Comparison of ENCODE assay signal across 34 cellular contexts in the genomic region with DNA sequence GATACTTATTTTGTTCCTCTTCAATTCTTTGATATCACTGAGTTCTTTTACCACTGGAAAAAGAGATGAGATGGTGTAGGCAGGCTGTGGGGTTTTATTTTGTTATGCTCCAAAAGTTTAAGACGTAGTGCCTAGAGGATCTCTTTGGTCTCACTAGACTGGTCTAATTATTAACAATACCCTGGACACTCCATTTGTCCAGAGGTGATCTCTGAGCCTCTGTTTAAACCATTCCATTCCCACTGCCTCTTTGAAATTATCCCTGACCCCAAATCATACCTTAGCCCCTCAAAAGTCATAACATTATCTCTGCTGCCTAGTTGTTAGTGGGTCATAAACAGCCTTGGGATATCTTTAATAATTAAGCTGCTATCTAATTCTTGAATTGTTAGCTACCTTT. TPM values are rescaled to one million over a fixed set of nuclear protein-coding genes. Genes with fewer than 3 reads are reported as not detected.
"Had no signal": no experiment of that assay in that cellular context is flagged by ENCODE, and none has a peak within 500 bp of the region (broad histone marks: within the 10 kb centered on the region; RNA-seq: fewer than 3 reads in every experiment).

No MANE protein-coding gene starts in this region.

- H3K27me3 Mint-ChIP-seq: stimulated activated memory B cell treated with anti-CD40 and anti-IgM and Interleukin-4, amounts not matched to agents 10 μg/mL and 1 μg/mL and 100 μg/mL, for 72 hours had no signal

- H3K4me3 ChIP-seq: colonic mucosa, esophagus muscularis mucosa, gastroesophageal sphincter, heart right ventricle, lower lobe of right lung, prostate gland, right atrium auricular region, sigmoid colon, thoracic aorta, transverse colon had no signal

- DNase-seq: colonic mucosa; effector CD8-positive, alpha-beta T cell; foreskin keratinocyte; glutamatergic neuron; heart right ventricle; hypothalamus; immature natural killer cell; kidney glomerular epithelial cell; left colon; left ventricle myocardium superior; lower lobe of right lung; natural killer cell; sigmoid colon; stimulated activated CD4-positive, alpha-beta T cell treated with anti-CD3 and anti-CD28 coated beads, Interleukin-2, amount 100 ng/mL, for 24 hours; stimulated activated CD4-positive, alpha-beta T cell treated with anti-CD3 and anti-CD28 coated beads, Interleukin-4, amount 100 ng/mL, for 24 hours; transverse colon had no signal

- H3K27ac Mint-ChIP-seq: dendritic cell treated with granulocyte-macrophage colony-stimulating factor and Interleukin-4, amounts not matched to agents 40 ng/mL and 50 ng/mL, for 4 days; immature natural killer cell; natural killer cell; stimulated activated memory B cell treated with anti-CD40 and anti-IgM and Interleukin-4, amounts not matched to agents 10 μg/mL and 1 μg/mL and 100 μg/mL, for 72 hours; stimulated activated naive CD8-positive, alpha-beta T cell treated with anti-CD3 and anti-CD28 coated beads, Interleukin-15, Interleukin-2, amounts not matched to agents 100 ng/mL and 50 ng/mL, for 24 hours had no signal

- H3K36me3 Mint-ChIP-seq: immature natural killer cell; natural killer cell; stimulated activated memory B cell treated with anti-CD40 and anti-IgM and Interleukin-4, amounts not matched to agents 10 μg/mL and 1 μg/mL and 100 μg/mL, for 72 hours had no signal

- H3K9ac ChIP-seq: parathyroid adenoma had no signal

- H3K27ac ChIP-seq: colonic mucosa, esophagus muscularis mucosa, foreskin keratinocyte, gastroesophageal sphincter, heart right ventricle, lower lobe of right lung, neutrophil, parathyroid adenoma, prostate gland, right atrium auricular region, sigmoid colon, thoracic aorta, transverse colon had no signal

- H3K27me3 ChIP-seq: esophagus muscularis mucosa, foreskin keratinocyte, gastroesophageal sphincter, neutrophil, right atrium auricular region, sigmoid colon, transverse colon had no signal

- H2AFZ ChIP-seq: parathyroid adenoma had no signal

- H3K4me1 ChIP-seq: colonic mucosa, foreskin keratinocyte, gastroesophageal sphincter, lower lobe of right lung, parathyroid adenoma, prostate gland, right atrium auricular region, sigmoid colon, transverse colon had no signal

- H3K79me2 ChIP-seq: parathyroid adenoma had no signal

- H3K9me3 Mint-ChIP-seq: central memory CD8-positive, alpha-beta T cell; dendritic cell treated with granulocyte-macrophage colony-stimulating factor and Interleukin-4, amounts not matched to agents 40 ng/mL and 50 ng/mL, for 4 days; immature natural killer cell; neural crest cell; stimulated activated memory B cell treated with anti-CD40 and anti-IgM and Interleukin-4, amounts not matched to agents 10 μg/mL and 1 μg/mL and 100 μg/mL, for 72 hours; stimulated activated naive CD8-positive, alpha-beta T cell treated with anti-CD3 and anti-CD28 coated beads, Interleukin-15, Interleukin-2, amounts not matched to agents 100 ng/mL and 50 ng/mL, for 24 hours had no signal

- H3K36me3 ChIP-seq: colonic mucosa, gastroesophageal sphincter, heart right ventricle, lower lobe of right lung, neutrophil, prostate gland, right atrium auricular region, sigmoid colon, thoracic aorta, transverse colon had no signal

- H3K4me1 Mint-ChIP-seq: central memory CD8-positive, alpha-beta T cell; immature natural killer cell; natural killer cell; stimulated activated memory B cell treated with anti-CD40 and anti-IgM and Interleukin-4, amounts not matched to agents 10 μg/mL and 1 μg/mL and 100 μg/mL, for 72 hours had no signal

- H3K4me3 Mint-ChIP-seq: central memory CD8-positive, alpha-beta T cell; dendritic cell treated with granulocyte-macrophage colony-stimulating factor and Interleukin-4, amounts not matched to agents 40 ng/mL and 50 ng/mL, for 4 days; immature natural killer cell; natural killer cell; neural crest cell; stimulated activated memory B cell treated with anti-CD40 and anti-IgM and Interleukin-4, amounts not matched to agents 10 μg/mL and 1 μg/mL and 100 μg/mL, for 72 hours; stimulated activated naive CD8-positive, alpha-beta T cell treated with anti-CD3 and anti-CD28 coated beads, Interleukin-15, Interleukin-2, amounts not matched to agents 100 ng/mL and 50 ng/mL, for 24 hours had no signal

- H3K9me3 ChIP-seq: colonic mucosa, esophagus muscularis mucosa, gastroesophageal sphincter, heart right ventricle, lower lobe of right lung, neutrophil, prostate gland, right atrium auricular region, sigmoid colon, thoracic aorta, transverse colon had no signal

- ATAC-seq: foreskin keratinocyte; gastroesophageal sphincter; heart right ventricle; left colon; left ventricle myocardium superior; lower lobe of right lung; natural killer cell; stimulated activated memory B cell treated with anti-CD40 and anti-IgM and Interleukin-4, amounts not matched to agents 10 μg/mL and 1 μg/mL and 100 μg/mL, for 72 hours had no signal

RNA-seq across cellular contexts. Expression of gene SMPX, which starts 24.2 kb away (rescaled TPM):
- total RNA-seq: endothelial cell of umbilical vein, epithelial cell of proximal tubule, fibroblast of lung, foreskin keratinocyte, lower lobe of right lung, mesenteric fat pad, mononuclear cell, natural killer cell, omental fat pad had no signal
- polyA plus RNA-seq: endothelial cell of umbilical vein, fibroblast of lung, foreskin keratinocyte, immature natural killer cell had no signal
